ENCODE assay signal across 10 cellular contexts in the genomic region with DNA sequence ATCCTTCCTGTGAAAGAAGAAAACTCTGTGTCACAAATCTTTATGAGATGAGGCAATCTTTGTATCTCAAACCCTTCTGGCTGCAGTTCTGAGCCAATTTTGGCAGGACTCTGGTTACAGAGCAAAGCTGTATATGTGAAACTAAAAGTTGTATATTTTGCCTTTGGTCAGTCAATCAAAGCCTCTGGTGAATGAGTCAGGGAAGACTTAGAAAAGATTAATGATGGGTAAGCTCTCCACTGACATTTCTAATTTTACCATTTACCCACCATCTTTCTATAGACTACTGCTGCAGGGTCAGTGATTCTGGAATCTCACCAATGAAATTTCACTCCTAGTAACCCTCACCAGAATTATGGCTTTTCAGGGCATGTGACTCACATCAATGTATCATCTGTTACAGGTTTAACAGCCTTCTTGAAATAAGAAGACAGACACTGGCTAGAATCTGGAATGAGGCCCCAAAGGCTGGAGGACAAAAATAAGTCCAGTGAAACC. TPM values are rescaled to one million over a fixed set of nuclear protein-coding genes. Genes with fewer than 3 reads are reported as not detected.
DNase-seq lines count a peak whose midpoint lies in the region; ATAC-seq and TF ChIP-seq lines count a peak whose summit lies in the region.
"Had no signal": no experiment of that assay in that cellular context is flagged by ENCODE, and none has a peak within 500 bp of the region (broad histone marks: within the 10 kb centered on the region; RNA-seq: fewer than 3 reads in every experiment).

No MANE protein-coding gene starts in this region.

- no peak overlapping the region for H3K9ac ChIP-seq in mammary epithelial cell (ENCODE audit: insufficient read depth, low read length)

- CTCF ChIA-PET in mammary epithelial cell (lab: Charles Lee; ENCODE audit: low non-redundant PET): no interaction called here
- CTCF ChIA-PET in Caco-2 (lab: Charles Lee): no interaction called here

- intact Hi-C loops in Right ventricle myocardium superior (cut with DNase I): no loop called here
- intact Hi-C loops in left ventricle myocardium superior (cut with micrococcal nuclease): no loop called here
- intact Hi-C loops in mammary epithelial cell (cut with micrococcal nuclease): no loop called here
- intact Hi-C loops in Caco-2 (cut with micrococcal nuclease; ENCODE audit: unreplicated experiment): no loop called here

- H3K4me2 ChIP-seq in mammary epithelial cell (ENCODE audit: insufficient read depth, low read depth, low read length): no peak overlapping the region

- no peak for TF ChIP-seq CTCF in mammary epithelial cell (conservative IDR thresholded peaks at IDR 0.05 in 1 of 2, IDR thresholded peaks at IDR 0.05 in 1 of 2; ENCODE audit: extremely low read depth in 1 of 2, insufficient read depth in 1 of 2, low read depth in 1 of 2, low read length in 2 of 2)
- no peak for TF ChIP-seq CTCF in Caco-2 (IDR thresholded peaks at IDR 0.05; ENCODE audit: insufficient read depth in 1 of 2, low read depth in 1 of 2, low read length in 1 of 2, severe bottlenecking in 1 of 2, unreplicated experiment in 1 of 2)

- H4K20me1 ChIP-seq in mammary epithelial cell (ENCODE audit: insufficient read depth, low read length): no peaks in the 10 kb centered on the region

- in situ Hi-C loops in mammary epithelial cell (cut with MboI; ENCODE audit: low sequenced_read_pairs in 2 of 2): loop anchor here in 1 of 2 donors (10.0 kb wide), 1 partner anchor 333 kb away; no protein-coding TSS in a partner anchor

- no peaks in the 10 kb centered on the region for H3K4me1 Mint-ChIP-seq in Caco-2 (ENCODE audit: low read depth, unreplicated experiment)

- H3K9me3 Mint-ChIP-seq in Caco-2 (ENCODE audit: unreplicated experiment): peaks cover under 1% of the 10 kb centered on the region

- H3K4me3 ChIP-seq in mammary epithelial cell (replicated peaks in 1 of 3; ENCODE audit: insufficient read depth in 1 of 3, low read depth in 2 of 3, low read length in 3 of 3): no peak overlapping the region
- H3K4me3 ChIP-seq in Caco-2 (ENCODE audit: low read depth, low read length): no peak overlapping the region

- no peaks in the 10 kb centered on the region for H3K27me3 Mint-ChIP-seq in Caco-2 (ENCODE audit: insufficient read depth, unreplicated experiment)

- peaks cover 4% of the 10 kb centered on the region for H3K4me1 ChIP-seq in mammary epithelial cell (ENCODE audit: insufficient read depth, low read length)
- H3K4me1 ChIP-seq in Caco-2: no peaks in the 10 kb centered on the region

- H3K27me3 ChIP-seq in mammary epithelial cell (ENCODE audit: insufficient read depth, low read length) (no peaks in the 10 kb centered on the region), Caco-2 (replicated peaks; ENCODE audit: control insufficient read depth, insufficient read depth, low read length) (no peaks in the 10 kb centered on the region)

- DNase-seq in Right ventricle myocardium superior (no peak), left ventricle myocardium superior (no peak), mammary epithelial cell (peak; percentile 20), left kidney (ENCODE audit: low read depth, low spot score) (peak; percentile 45), anterior cingulate cortex (lab: John Stamatoyannopoulos, UW) (no peak), Caco-2 (no peak), NCI-H2171 (lab: John Stamatoyannopoulos, UW) (no peak)
- DNase-seq in activated CD4-positive, alpha-beta T cell treated with anti-CD3 and anti-CD28 coated beads for 4 hours: no peak
- DNase-seq: activated CD4-positive, CD25-positive, alpha-beta regulatory T cell had no signal

- peaks cover 16% of the 10 kb centered on the region for H3K36me3 Mint-ChIP-seq in Caco-2 (ENCODE audit: insufficient read depth, unreplicated experiment)

- H3K36me3 ChIP-seq in mammary epithelial cell (ENCODE audit: insufficient read depth, low read length): no peaks in the 10 kb centered on the region
- no peaks in the 10 kb centered on the region for H3K36me3 ChIP-seq in Caco-2 (ENCODE audit: control insufficient read depth, insufficient read depth, low read length)

- H3K9me3 ChIP-seq in mammary epithelial cell (replicated peaks; ENCODE audit: insufficient read depth, low read length) (no peaks in the 10 kb centered on the region), Caco-2 (no peaks in the 10 kb centered on the region)

- dilution Hi-C loops in mammary epithelial cell (cut with HindIII; ENCODE audit: low sequenced_read_pairs): no loop called here

- POLR2A ChIA-PET in Caco-2 (lab: Charles Lee): no interaction called here

- BruUV-seq in mammary epithelial cell (replicated peaks; lab: Mats Ljungman, UMichigan) (no TSS peak), Caco-2 (replicated peaks; lab: Mats Ljungman, UMichigan) (no TSS peak)

- no peak overlapping the region for H3K4me3 Mint-ChIP-seq in Caco-2 (ENCODE audit: unreplicated experiment)
- H3K4me3 Mint-ChIP-seq: activated T-helper 1 cell treated with anti-CD3 and anti-CD28 coated beads, Interleukin-12 subunit alpha, Interleukin-12 subunit beta, Interleukin-2, Interleukin-4 antibody, amounts not matched to agents 30 ng/mL and 10 ng/mL and 1 ng/mL, durations not matched to agents 14 hours and 24 hours and 36 hours had no signal

- no peaks in the 10 kb centered on the region for H3K79me2 ChIP-seq in mammary epithelial cell (ENCODE audit: insufficient read depth, low read length)

- no peak overlapping the region for H2AFZ ChIP-seq in mammary epithelial cell (ENCODE audit: low read depth, low read length)

- H3K27ac Mint-ChIP-seq in Caco-2 (ENCODE audit: unreplicated experiment): no peak overlapping the region
- H3K27ac Mint-ChIP-seq: activated T-helper 1 cell treated with anti-CD3 and anti-CD28 coated beads, Interleukin-12 subunit alpha, Interleukin-12 subunit beta, Interleukin-2, Interleukin-4 antibody, amounts not matched to agents 30 ng/mL and 10 ng/mL and 1 ng/mL, durations not matched to agents 14 hours and 24 hours and 36 hours had no signal

- H3K27ac ChIP-seq in mammary epithelial cell (ENCODE audit: insufficient read depth, low read depth, low read length): no peak overlapping the region

- ATAC-seq in Right ventricle myocardium superior (ENCODE audit: poor library complexity): peak; percentile 7
- ATAC-seq in left ventricle myocardium superior: no peak

RNA-seq across cellular contexts. Expression of a gene that starts 43.3 kb away (rescaled TPM):
- total RNA-seq in Right ventricle myocardium superior (4.6 TPM), left ventricle myocardium superior (4.7 TPM), mammary epithelial cell (10 to 100 TPM; 10.7 to 13.3 TPM), Caco-2 (2022) (10.7 and 11.3 TPM in 2 replicates)
- 5.1 TPM for polyA plus RNA-seq in mammary epithelial cell
- polyA minus RNA-seq in mammary epithelial cell: 26.7 TPM

RNA-seq across cellular contexts. Expression of a gene that starts 43.6 kb away (rescaled TPM):
- total RNA-seq in Right ventricle myocardium superior: 10.4 TPM
- total RNA-seq in left ventricle myocardium superior: 8.5 TPM
- 1 to 10 TPM; 8.7 to 9.7 TPM for total RNA-seq in mammary epithelial cell
- 9.2 TPM for polyA plus RNA-seq in mammary epithelial cell
- polyA minus RNA-seq in mammary epithelial cell: 43.7 TPM
- total RNA-seq in Caco-2 (2022): 6.4 and 10.4 TPM in 2 replicates

Comparison
In these comparisons a context has a peak if more than half of its experiments do, and no peak if none do; other contexts are left out.
1. DNase-seq: peak in mammary epithelial cell (single experiment) and left kidney (single experiment); none in Right ventricle myocardium superior (single experiment), left ventricle myocardium superior (single experiment), anterior cingulate cortex (0 of 58), Caco-2 (0 of 2), activated CD4-positive, alpha-beta T cell treated with anti-CD3 and anti-CD28 coated beads for 4 hours (0 of 2) and NCI-H2171 (single experiment).